ENCODE assay signal across 8 cellular contexts in the genomic region with DNA sequence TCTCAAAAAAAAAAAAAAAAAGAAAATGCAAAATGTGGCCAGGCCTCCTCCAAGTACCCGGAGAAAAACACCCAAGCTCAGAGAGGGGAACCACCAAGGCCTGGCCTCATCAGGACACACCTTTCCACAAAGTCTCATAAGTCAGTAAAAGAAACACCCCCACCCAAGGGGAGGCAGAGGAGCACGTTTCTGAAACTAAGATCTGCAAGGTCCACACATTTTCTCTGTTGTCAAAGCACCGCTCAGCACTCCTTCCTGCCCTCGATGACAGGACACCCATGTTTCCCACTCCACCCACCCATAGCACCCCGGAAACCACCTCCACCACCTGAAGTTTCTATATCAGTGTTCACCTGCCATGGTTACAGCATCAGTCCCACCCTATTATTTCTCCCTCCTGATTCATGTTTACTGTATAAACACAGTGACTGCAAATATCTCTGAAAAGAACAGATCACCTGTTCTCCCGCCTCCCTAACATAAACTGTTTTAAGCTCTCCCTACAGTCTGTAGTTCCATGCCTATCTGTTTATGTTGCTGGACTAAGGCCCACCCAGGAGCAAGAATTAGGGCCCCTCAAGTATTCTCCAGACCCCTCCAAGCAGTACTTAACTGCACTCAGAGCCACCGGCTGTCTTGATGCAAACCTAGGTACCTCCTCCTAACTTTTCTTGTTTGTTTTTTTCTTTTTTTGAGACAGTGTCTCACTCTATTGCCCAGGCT. TPM values are rescaled to one million over a fixed set of nuclear protein-coding genes. Genes with fewer than 3 reads are reported as not detected.
DNase-seq lines count a peak whose midpoint lies in the region; ATAC-seq and TF ChIP-seq lines count a peak whose summit lies in the region.

No MANE protein-coding gene starts in this region.

- H3K36me3 Mint-ChIP-seq in activated CD4-positive, alpha-beta memory T cell treated with anti-CD3 and anti-CD28 coated beads, Interleukin-2, amount 10 ng/mL, durations not matched to agents 7 days and 5 days (ENCODE audit: low read depth): peaks cover 54% of the 10 kb centered on the region

- peak overlapping the region; percentile 89 to 97 (median 95) for H3K27ac ChIP-seq in upper lobe of left lung

- H3K9me3 ChIP-seq in upper lobe of left lung: no peaks in the 10 kb centered on the region

- H3K27me3 ChIP-seq in upper lobe of left lung: no peaks in the 10 kb centered on the region

- no peak for TF ChIP-seq POLR2A in upper lobe of left lung (IDR thresholded peaks at IDR 0.05)

- H3K36me3 ChIP-seq in upper lobe of left lung: peaks cover 5 to 27% (median 19%) of the 10 kb centered on the region in 4 donors

- POLR2A ChIA-PET in activated CD4-positive, alpha-beta memory T cell treated with anti-CD3 and anti-CD28 coated beads, Interleukin-2, amount 10 ng/mL, durations not matched to agents 7 days and 5 days (lab: Charles Lee): interaction anchor here (1.0 to 7.3 kb wide), 22 partner anchors 9 to 320 kb away, joined by 3 to 85 read pairs (median 5); a partner anchor contains a TSS

- peaks cover 16 to 44% (median 25%) of the 10 kb centered on the region in 4 donors for H3K4me1 ChIP-seq in upper lobe of left lung

- no peaks in the 10 kb centered on the region for H3K9me3 Mint-ChIP-seq in activated CD4-positive, alpha-beta memory T cell treated with anti-CD3 and anti-CD28 coated beads, Interleukin-2, amount 10 ng/mL, durations not matched to agents 7 days and 5 days

- ATAC-seq in HG03280 (IDR thresholded peaks at IDR 0.05; ENCODE audit: unreplicated experiment) (peak; percentile 57), upper lobe of left lung (ENCODE audit: low FRiP score in 2 of 2) (no peak)

- DNase-seq in NCI-H1092 treated with DMSO at 0.1 percent for 48 hours (lab: John Stamatoyannopoulos, UW) (peak; percentile 29), NCI-H1092 (lab: John Stamatoyannopoulos, UW) (no peak), myocyte (ENCODE audit: low read depth) (peak; percentile 30), upper lobe of left lung (no peak), SHP77 treated with DMSO at 0.1 percent for 48 hours (lab: John Stamatoyannopoulos, UW) (no peak), HPDE6-E6E7 (ENCODE audit: extremely low spot score) (no peak)
- peak; percentile 95 for DNase-seq in activated CD4-positive, alpha-beta memory T cell treated with anti-CD3 and anti-CD28 coated beads, Interleukin-2, amount 10 ng/mL, durations not matched to agents 7 days and 5 days

- no peak for TF ChIP-seq CTCF in upper lobe of left lung (IDR thresholded peaks at IDR 0.05)

- peak overlapping the region; percentile 99 for H3K27ac Mint-ChIP-seq in activated CD4-positive, alpha-beta memory T cell treated with anti-CD3 and anti-CD28 coated beads, Interleukin-2, amount 10 ng/mL, durations not matched to agents 7 days and 5 days

- peaks cover 2% of the 10 kb centered on the region for H3K27me3 Mint-ChIP-seq in activated CD4-positive, alpha-beta memory T cell treated with anti-CD3 and anti-CD28 coated beads, Interleukin-2, amount 10 ng/mL, durations not matched to agents 7 days and 5 days

- no peak for TF ChIP-seq EP300 in upper lobe of left lung (IDR thresholded peaks at IDR 0.05)

- 72 to 78% methylated on average over 7 of the region's 7 CpGs for WGBS in upper lobe of left lung, 2 donors

- CTCF ChIA-PET in activated CD4-positive, alpha-beta memory T cell treated with anti-CD3 and anti-CD28 coated beads, Interleukin-2, amount 10 ng/mL, durations not matched to agents 7 days and 5 days (lab: Charles Lee): interaction anchor here (0.9 to 6.1 kb wide), 5 partner anchors 11 to 210 kb away, joined by 3 to 52 read pairs (median 4); a partner anchor contains a TSS

- peak overlapping the region in 1 of 4 donors; percentile 88 for H3K4me3 ChIP-seq in upper lobe of left lung

- peak overlapping the region; percentile 95 for H3K4me3 Mint-ChIP-seq in activated CD4-positive, alpha-beta memory T cell treated with anti-CD3 and anti-CD28 coated beads, Interleukin-2, amount 10 ng/mL, durations not matched to agents 7 days and 5 days

- H3K4me1 Mint-ChIP-seq in activated CD4-positive, alpha-beta memory T cell treated with anti-CD3 and anti-CD28 coated beads, Interleukin-2, amount 10 ng/mL, durations not matched to agents 7 days and 5 days: peaks cover 62% of the 10 kb centered on the region

RNA-seq across cellular contexts. Expression of a gene that starts 2.0 kb away (rescaled TPM):
- 100 to 1,000 TPM; 244 to 245 TPM for total RNA-seq in activated CD4-positive, alpha-beta memory T cell treated with anti-CD3 and anti-CD28 coated beads, Interleukin-2, amount 10 ng/mL, durations not matched to agents 7 days and 5 days
- 122 and 370 TPM in 2 replicates for total RNA-seq in myocyte
- 78.9 TPM for polyA plus RNA-seq in myocyte (2012)
- 100 to 1,000 TPM in 2 of 6 donors, 10 to 100 TPM in 4; 42.9 to 235 (median 69.0) TPM for total RNA-seq in upper lobe of left lung

RNA-seq across cellular contexts. Expression of a gene that starts 11.3 kb away (rescaled TPM):
- total RNA-seq in activated CD4-positive, alpha-beta memory T cell treated with anti-CD3 and anti-CD28 coated beads, Interleukin-2, amount 10 ng/mL, durations not matched to agents 7 days and 5 days: 10 to 100 TPM; 39.5 to 41.1 TPM
- total RNA-seq in myocyte: 67.6 and 72.7 TPM in 2 replicates
- polyA plus RNA-seq in myocyte (2012): 47.1 TPM
- 10 to 100 TPM; 31.2 to 61.8 (median 36.6) TPM for total RNA-seq in upper lobe of left lung

RNA-seq across cellular contexts. Expression of a gene that starts 42.7 kb away (rescaled TPM):
- total RNA-seq in activated CD4-positive, alpha-beta memory T cell treated with anti-CD3 and anti-CD28 coated beads, Interleukin-2, amount 10 ng/mL, durations not matched to agents 7 days and 5 days: under 1 TPM in 1 of 2 experiments, not detected in 1; 0.08 TPM
- 7.5 and 10.9 TPM in 2 replicates for total RNA-seq in myocyte
- 28.3 TPM for polyA plus RNA-seq in myocyte (2012)
- total RNA-seq in upper lobe of left lung: 10 to 100 TPM; 11.4 to 40.6 (median 30.2) TPM

Comparison
In these comparisons a context has a peak if more than half of its experiments do, and no peak if none do; other contexts are left out.
1. DNase-seq: peak in NCI-H1092 treated with DMSO at 0.1 percent for 48 hours (single experiment), activated CD4-positive, alpha-beta memory T cell treated with anti-CD3 and anti-CD28 coated beads, Interleukin-2, amount 10 ng/mL, durations not matched to agents 7 days and 5 days (single experiment) and myocyte (single experiment); none in NCI-H1092 (single experiment), upper lobe of left lung (0 of 2), SHP77 treated with DMSO at 0.1 percent for 48 hours (single experiment) and HPDE6-E6E7 (single experiment).